In genomic region chr6:116485786-116486185, GRCh38 we compare ENCODE assay signal across 24 cellular contexts. TPM values are rescaled to one million over a fixed set of nuclear protein-coding genes. Genes with fewer than 3 reads are reported as not detected.
"Had no signal": no experiment of that assay in that cellular context is flagged by ENCODE, and none has a peak within 500 bp of the region (broad histone marks: within the 10 kb centered on the region; RNA-seq: fewer than 3 reads in every experiment).

No MANE protein-coding gene starts in this region.

- DNase-seq: activated CD4-positive, alpha-beta T cell treated with anti-CD3 and anti-CD28 coated beads for 4 hours; activated CD8-positive, alpha-beta T cell treated with anti-CD3 and anti-CD28 coated beads, Interleukin-2, amount 10 ng/mL, durations not matched to agents 7 days and 5 days; activated effector memory CD4-positive, alpha-beta T cell treated with anti-CD3 and anti-CD28 coated beads, Interleukin-2, amount 50 U/mL, for 16 hours; activated naive CD4-positive, alpha-beta T cell treated with Interleukin-2 at 50 U/mL for 16 hours; activated T-cell treated with anti-CD3 and anti-CD28 coated beads, Interleukin-2, amount 50 U/mL, for 4 hours; amygdala; brain microvascular endothelial cell; MG63; MV-4-11; NCI-H1092 treated with DMSO at 0.1 percent for 48 hours; NCI-H1436; NCI-H1694 treated with DMSO at 0.1 percent for 48 hours; NCI-H2029 treated with DMSO at 0.1 percent for 48 hours; NCI-H345; NCI-H510A; NCI-H526 treated with DMSO at 0.1 percent for 48 hours; NK-92 treated with Interleukin-12 subunit alpha and Interleukin-12 subunit beta, amount 100 ng/mL, for 24 hours; OCI-M1; RPMI8226; SK-N-SH; T-helper 1 cell; WERI-Rb-1 had no signal

- H3K9me3 ChIP-seq: MG63, SK-N-SH had no signal

- H3K27ac ChIP-seq: brain microvascular endothelial cell, WERI-Rb-1 had no signal

- H3K36me3 ChIP-seq: brain microvascular endothelial cell, MG63, WERI-Rb-1 had no signal

- H3K4me3 ChIP-seq: MG63 had no signal

RNA-seq across cellular contexts. Expression of gene CALHM5, which starts 25.7 kb away (rescaled TPM):
- total RNA-seq: activated CD8-positive, alpha-beta T cell treated with anti-CD3 and anti-CD28 coated beads, Interleukin-2, amount 10 ng/mL, durations not matched to agents 7 days and 5 days; activated T-cell treated with anti-CD3 and anti-CD28 coated beads, Interleukin-2, amount 50 U/mL, for 4 hours; T-helper 2 cell treated with Interferon-gamma antibody and Interleukin-4, amounts not matched to agents 100 ng/mL and 5 ng/mL, for 36 hours had no signal

RNA-seq across cellular contexts. Expression of gene TRAPPC3L, which starts 59.7 kb away (rescaled TPM):
- total RNA-seq: activated CD8-positive, alpha-beta T cell treated with anti-CD3 and anti-CD28 coated beads, Interleukin-2, amount 10 ng/mL, durations not matched to agents 7 days and 5 days; activated T-cell treated with anti-CD3 and anti-CD28 coated beads, Interleukin-2, amount 50 U/mL, for 4 hours; Right ventricle myocardium inferior; T-helper 2 cell treated with Interferon-gamma antibody and Interleukin-4, amounts not matched to agents 100 ng/mL and 5 ng/mL, for 36 hours had no signal
